Comparison of ENCODE assay signal across 23 cellular contexts in the genomic region with DNA sequence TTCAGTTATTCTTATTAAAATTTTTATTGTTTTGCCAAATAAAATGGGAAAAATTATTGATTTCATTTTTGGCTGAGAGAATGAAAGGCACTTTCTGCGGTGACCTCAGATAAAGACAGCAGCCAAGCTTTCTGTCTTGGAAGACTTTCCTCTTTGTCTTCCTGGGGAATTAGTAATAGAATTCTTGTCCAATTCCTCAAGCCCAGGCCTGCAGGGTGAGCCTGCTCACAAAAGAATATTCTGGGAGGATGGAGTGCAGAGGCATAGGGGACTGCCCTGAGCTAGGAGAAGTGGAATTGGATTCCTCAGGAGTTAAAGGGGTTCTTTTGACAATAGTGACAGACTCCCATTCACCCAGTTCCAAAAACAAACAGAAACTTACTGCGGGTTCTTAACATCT.
DNase-seq lines count a peak whose midpoint lies in the region; ATAC-seq, FAIRE-seq and TF ChIP-seq lines count a peak whose summit lies in the region.
"Had no signal": no experiment of that assay in that cellular context is flagged by ENCODE, and none has a peak within 500 bp of the region (broad histone marks: within the 10 kb centered on the region; RNA-seq: fewer than 3 reads in every experiment).

No MANE protein-coding gene starts in this region.

- no peak overlapping the region for H4K8ac ChIP-seq in trophoblast cell (ENCODE audit: low read depth, low read length)

- H3K79me2 ChIP-seq in SK-N-SH (ENCODE audit: insufficient read depth) (no peaks in the 10 kb centered on the region), trophoblast cell (ENCODE audit: control insufficient read depth, insufficient read depth, low read length, poor library complexity) (no peaks in the 10 kb centered on the region)

- no peak for DNase-seq in SK-N-SH
- DNase-seq in RWPE2 (ENCODE audit: low spot score) = no peak
- peak; percentile 5 for DNase-seq in fibroblast of mammary gland (ENCODE audit: low read depth)
- DNase-seq in trophoblast cell = peak; percentile 56 to 79
- DNase-seq in head of caudate nucleus = no peak
- no peak for DNase-seq in cerebellar nuclear complex (lab: John Stamatoyannopoulos, UW)
- no peak for DNase-seq in kidney
- DNase-seq: 8988T; activated CD4-positive, alpha-beta memory T cell treated with anti-CD3 and anti-CD28 coated beads, Interleukin-2, amount 10 ng/mL, durations not matched to agents 7 days and 5 days; activated CD4-positive, CD25-positive, alpha-beta regulatory T cell treated with anti-CD3 and anti-CD28 coated beads, Interleukin-2, amount 50 U/mL, for 72 hours; activated CD8-positive, alpha-beta memory T cell treated with anti-CD3 and anti-CD28 coated beads, Interleukin-2, amount 50 U/mL, for 48 hours; activated naive CD4-positive, alpha-beta T cell treated with anti-CD3 and anti-CD28 coated beads, Interleukin-2, amount 50 U/mL, for 16 hours; CD4-positive, alpha-beta memory T cell; HFFc6; NCI-H1092 treated with DMSO at 0.1 percent for 48 hours; NCI-H187 treated with DMSO at 0.1 percent for 48 hours; NCI-H2227 treated with DMSO at 0.1 percent for 48 hours; psoas muscle; stimulated activated naive CD8-positive, alpha-beta T cell treated with anti-CD3 and anti-CD28 coated beads, Interleukin-15, amount 100 ng/mL, for 72 hours had no signal

- intact Hi-C loops in head of caudate nucleus (cut with DNase I) = no loop called here
- intact Hi-C loops in kidney (cut with DNase I) = no loop called here

- no peak overlapping the region for H3K14ac ChIP-seq in trophoblast cell (ENCODE audit: low read length)

- TF ChIP-seq CTCF in SK-N-SH (IDR thresholded peaks at IDR 0.05) (no peak), RWPE2 (IDR thresholded peaks at IDR 0.05; ENCODE audit: poor library complexity, severe bottlenecking) (no peak), fibroblast of mammary gland (conservative IDR thresholded peaks at IDR 0.05; ENCODE audit: control insufficient read depth, insufficient read depth, low read depth, low read length) (no peak), kidney (IDR thresholded peaks at IDR 0.05; ENCODE audit: borderline replicate concordance, extremely low read depth, insufficient read depth) (no peak)

- no peak overlapping the region for H2BK5ac ChIP-seq in trophoblast cell (ENCODE audit: low read depth, low read length, poor library complexity)

- TF ChIP-seq EP300 in SK-N-SH (IDR thresholded peaks at IDR 0.05; ENCODE audit: borderline replicate concordance in 1 of 2, low read depth in 1 of 2, low read length in 1 of 2) = no peak

- H3K4me1 ChIP-seq in SK-N-SH (ENCODE audit: control insufficient read depth in 1 of 2, insufficient read depth in 2 of 2, low read depth in 1 of 2, low read length in 1 of 2) = peaks cover 0 to 7% of the 10 kb centered on the region in 2 experiments; a peak in 1 of 4 replicates
- peaks cover 28% of the 10 kb centered on the region for H3K4me1 ChIP-seq in RWPE2 (ENCODE audit: insufficient read depth, poor library complexity, severe bottlenecking)
- peaks cover 2% of the 10 kb centered on the region in 2 experiments for H3K4me1 ChIP-seq in trophoblast cell (ENCODE audit: control insufficient read depth in 1 of 2, insufficient read depth in 2 of 2, low read length in 2 of 2)
- no peaks in the 10 kb centered on the region for H3K4me1 ChIP-seq in kidney (ENCODE audit: control insufficient read depth in 1 of 2, insufficient read depth in 1 of 2, low read depth in 1 of 2, low read length in 2 of 2)
- H3K4me1 ChIP-seq: psoas muscle had no signal

- H4K20me1 ChIP-seq in SK-N-SH (ENCODE audit: insufficient read depth) = no peaks in the 10 kb centered on the region

- H3K9ac ChIP-seq in SK-N-SH (no peak overlapping the region), trophoblast cell (ENCODE audit: low read length) (no peak overlapping the region), kidney (ENCODE audit: low read length in 2 of 2) (no peak overlapping the region)

- no peak overlapping the region for H3K27ac ChIP-seq in SK-N-SH (ENCODE audit: low read depth in 2 of 2, low read length in 1 of 2)
- peak overlapping the region; percentile 58 for H3K27ac ChIP-seq in RWPE2 (ENCODE audit: poor library complexity, severe bottlenecking)
- H3K27ac ChIP-seq in trophoblast cell (ENCODE audit: low read depth, low read length) = no peak overlapping the region
- no peak overlapping the region for H3K27ac ChIP-seq in kidney (ENCODE audit: low read depth in 2 of 2, low read length in 2 of 2)
- H3K27ac ChIP-seq: psoas muscle had no signal

- no peak overlapping the region for H2BK12ac ChIP-seq in trophoblast cell (ENCODE audit: low read length)

- no peak overlapping the region for H4K12ac ChIP-seq in trophoblast cell (ENCODE audit: low read depth, low read length)

- H4K91ac ChIP-seq in trophoblast cell (ENCODE audit: low read depth, low read length) = no peak overlapping the region

- no peak for TF ChIP-seq RAD21 in SK-N-SH (IDR thresholded peaks at IDR 0.05; ENCODE audit: low read length)

- no peak overlapping the region for H3K4me3 ChIP-seq in SK-N-SH (ENCODE audit: low read depth in 2 of 2, low read length in 1 of 2)
- no peak overlapping the region for H3K4me3 ChIP-seq in RWPE2 (ENCODE audit: severe bottlenecking)
- no peak overlapping the region for H3K4me3 ChIP-seq in fibroblast of mammary gland (ENCODE audit: control insufficient read depth, low read depth, low read length)
- no peak overlapping the region for H3K4me3 ChIP-seq in trophoblast cell (ENCODE audit: low read depth, low read length)
- no peak overlapping the region for H3K4me3 ChIP-seq in kidney (ENCODE audit: low read length in 2 of 2)
- H3K4me3 ChIP-seq: psoas muscle had no signal

- H3K18ac ChIP-seq in trophoblast cell (ENCODE audit: low read length) = no peak overlapping the region

- H3K23ac ChIP-seq in trophoblast cell (ENCODE audit: low read length) = no peak overlapping the region

- H2BK120ac ChIP-seq in trophoblast cell (ENCODE audit: insufficient read depth, low read length, poor library complexity) = no peak overlapping the region

- no peak overlapping the region for H3K4me2 ChIP-seq in SK-N-SH
- H3K4me2 ChIP-seq in trophoblast cell (ENCODE audit: low read length) = no peak overlapping the region

- CTCF ChIA-PET in SK-N-SH (lab: Yijun Ruan, JAX) = no interaction called here

- POLR2A ChIA-PET in SK-N-SH (lab: Yijun Ruan, JAX) = no interaction called here

- H3K9me2 ChIP-seq in SK-N-SH = no peaks in the 10 kb centered on the region

- H2AFZ ChIP-seq in SK-N-SH (ENCODE audit: low read depth) = 0 out of 2 replicates have a peak overlapping the region, but pooled peaks have one; percentile 14
- H2AFZ ChIP-seq in trophoblast cell (ENCODE audit: insufficient read depth, low read length, poor library complexity) = no peak overlapping the region

- FAIRE-seq in kidney (lab: Jason Lieb, UNC) = no peak
- FAIRE-seq: GM12892, RCC 7860 had no signal

- ATAC-seq in SK-N-SH treated with all-trans-retinoic acid at 6 μM for 48 hours (no peak), RWPE2 (ENCODE audit: low read depth) (peak; percentile 100)
- ATAC-seq: left lobe of liver; psoas muscle; stimulated activated naive CD8-positive, alpha-beta T cell treated with anti-CD3 and anti-CD28 coated beads, Interleukin-15, amount 100 ng/mL, for 72 hours had no signal

- no peak overlapping the region for H2AK5ac ChIP-seq in trophoblast cell (ENCODE audit: low read length)

- H3K27me3 ChIP-seq in SK-N-SH (ENCODE audit: insufficient read depth) (no peaks in the 10 kb centered on the region), RWPE2 (ENCODE audit: insufficient read depth, poor library complexity, severe bottlenecking) (no peaks in the 10 kb centered on the region), trophoblast cell (ENCODE audit: insufficient read depth, low read length) (no peaks in the 10 kb centered on the region)

- no peak overlapping the region for H3K4ac ChIP-seq in trophoblast cell (ENCODE audit: low read depth, low read length)

- WGBS in SK-N-SH (ENCODE audit: low lambda C conversion rate) = 96% methylated on average over 2 of the region's 2 CpGs
- no CpG with 5 or more reads among the region's 2 CpGs for WGBS in trophoblast cell (ENCODE audit: extremely low coverage, insufficient coverage, insufficient read length)

- H3F3A ChIP-seq in SK-N-SH (replicated peaks; ENCODE audit: insufficient read depth) = no peaks in the 10 kb centered on the region

- H3K36me3 ChIP-seq in SK-N-SH (replicated peaks in 1 of 2; ENCODE audit: control insufficient read depth in 1 of 2, insufficient read depth in 2 of 2, low read length in 1 of 2) (no peaks in the 10 kb centered on the region), RWPE2 (ENCODE audit: low read depth) (no peaks in the 10 kb centered on the region), trophoblast cell (ENCODE audit: control insufficient read depth in 1 of 2, insufficient read depth in 2 of 2, low read length in 2 of 2) (peaks cover 0 to 2% of the 10 kb centered on the region in 2 experiments), kidney (ENCODE audit: control insufficient read depth in 1 of 2, insufficient read depth in 2 of 2, low read length in 2 of 2) (no peaks in the 10 kb centered on the region)

- H3K79me1 ChIP-seq in trophoblast cell (ENCODE audit: low read length) = no peaks in the 10 kb centered on the region

- H3K9me3 ChIP-seq in SK-N-SH (no peaks in the 10 kb centered on the region), RWPE2 (ENCODE audit: severe bottlenecking) (no peaks in the 10 kb centered on the region), trophoblast cell (ENCODE audit: insufficient read depth, low read depth, low read length) (no peaks in the 10 kb centered on the region), kidney (ENCODE audit: control insufficient read depth in 1 of 2, low read length in 2 of 2) (peaks cover 0 to 5% of the 10 kb centered on the region in 2 donors)
- H3K9me3 ChIP-seq: psoas muscle had no signal

TF ChIP-seq in SK-N-SH, 30 proteins besides CTCF, POLR2A, EP300 and RAD21:
- TF ChIP-seq EZH2phosphoT487 (IDR thresholded peaks at IDR 0.05; ENCODE audit: borderline replicate concordance, low read depth) = no peak
- TF ChIP-seq MEF2A (IDR thresholded peaks at IDR 0.05; ENCODE audit: borderline replicate concordance, low read depth) = no peak
- no peak for TF ChIP-seq YY1 (IDR thresholded peaks at IDR 0.05; ENCODE audit: low read depth)
- no peak for TF ChIP-seq GABPA (IDR thresholded peaks at IDR 0.05; ENCODE audit: low read depth)

TF ChIP-seq in SK-N-SH treated with all-trans-retinoic acid at 6 μM for 48 hours, 23 proteins besides CTCF, POLR2A, EP300 and RAD21 (continues in another document):
- TF ChIP-seq ZFP30 (CRISPR knock-in tag; IDR thresholded peaks at IDR 0.05) (no peak), TOX (CRISPR knock-in tag; IDR thresholded peaks at IDR 0.05; ENCODE audit: borderline replicate concordance) (no peak)

Comparison
In these comparisons a context has a peak if more than half of its experiments do, and no peak if none do; other contexts are left out.
1. DNase-seq: peak in fibroblast of mammary gland (single experiment) and trophoblast cell (2 of 2); none in SK-N-SH (single experiment), RWPE2 (single experiment), head of caudate nucleus (0 of 42), cerebellar nuclear complex (0 of 2) and kidney (single experiment).